ENCODE assay signal across 19 cellular contexts in the genomic region with DNA sequence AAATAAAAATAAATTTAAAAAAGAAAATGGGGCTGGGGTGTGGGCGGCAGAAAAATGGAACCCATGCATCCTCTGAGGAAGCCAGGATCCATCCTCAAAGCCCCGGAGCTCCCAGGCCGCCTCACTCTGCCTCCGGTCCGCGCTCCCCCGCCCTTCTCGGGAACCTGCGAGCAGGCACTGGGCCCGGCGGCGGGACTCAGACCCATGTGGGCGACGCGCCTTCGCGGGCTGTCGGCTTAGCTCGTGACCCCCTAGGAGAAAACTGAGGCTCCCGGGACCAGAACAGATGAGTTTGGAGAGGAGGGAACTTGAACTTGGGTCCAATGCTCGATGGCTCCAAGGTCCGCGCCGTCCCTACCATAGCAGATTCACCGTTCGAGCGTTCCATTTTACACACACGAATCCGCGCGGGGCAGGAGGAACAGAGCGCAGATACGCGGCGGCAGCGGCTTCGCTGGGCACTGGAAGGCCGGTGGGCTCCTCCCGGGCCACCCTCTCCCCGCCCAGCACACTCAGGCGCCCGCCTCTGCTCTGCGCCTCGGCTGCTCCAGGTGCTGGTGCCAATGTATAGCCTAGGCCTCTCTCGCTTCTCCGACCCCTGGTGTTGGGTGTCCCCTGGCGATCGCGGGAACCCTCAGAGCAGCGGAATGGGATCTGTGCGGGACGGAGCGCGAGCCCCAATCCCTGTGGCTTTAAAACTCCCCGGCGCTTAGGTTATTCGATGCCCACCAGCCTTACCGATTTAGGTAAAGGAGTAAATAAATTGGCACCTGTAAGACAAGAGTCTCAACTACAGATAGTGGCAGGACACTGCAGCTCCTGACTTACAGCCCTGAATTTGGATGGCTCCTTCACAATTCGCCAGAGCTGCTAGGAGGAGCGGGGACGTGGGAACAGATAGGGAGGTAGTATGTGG. TPM values are rescaled to one million over a fixed set of nuclear protein-coding genes. Genes with fewer than 3 reads are reported as not detected.
DNase-seq lines count a peak whose midpoint lies in the region; ATAC-seq, FAIRE-seq and TF ChIP-seq lines count a peak whose summit lies in the region.
"Had no signal": no experiment of that assay in that cellular context is flagged by ENCODE, and none has a peak within 500 bp of the region (broad histone marks: within the 10 kb centered on the region; RNA-seq: fewer than 3 reads in every experiment).

No MANE protein-coding gene starts in this region.

- no peak for DNase-seq in activated CD4-positive, alpha-beta T cell treated with anti-CD3 and anti-CD28 coated beads, Interleukin-2, amount 10 ng/mL, durations not matched to agents 24 days and 14 days
- DNase-seq in activated CD4-positive, alpha-beta T cell treated with anti-CD3 and anti-CD28 coated beads for 4 hours = no peak
- DNase-seq in bronchial epithelial cell (ENCODE audit: low read depth) = no peak
- no peak for DNase-seq in keratinocyte (ENCODE audit: low read depth, low spot score)
- DNase-seq in suprapubic skin (ENCODE audit: low spot score in 2 of 2) = no peak
- no peak for DNase-seq in mesenteric fat pad (ENCODE audit: low spot score)
- DNase-seq in activated naive CD4-positive, alpha-beta T cell treated with Interleukin-2 at 50 U/mL for 16 hours = no peak
- DNase-seq: NCI-H1092 treated with DMSO at 0.1 percent for 48 hours, posterior cingulate gyrus, T-helper 17 cell had no signal

- H3K36me3 ChIP-seq in bronchial epithelial cell (ENCODE audit: control insufficient read depth, insufficient read depth, low read length) = no peaks in the 10 kb centered on the region
- no peaks in the 10 kb centered on the region for H3K36me3 ChIP-seq in keratinocyte (ENCODE audit: control insufficient read depth in 2 of 2, extremely low read depth in 1 of 2, insufficient read depth in 2 of 2, low read length in 2 of 2)
- H3K36me3 ChIP-seq in suprapubic skin = no peaks in the 10 kb centered on the region

- intact Hi-C loops in activated CD4-positive, alpha-beta T cell treated with anti-CD3 and anti-CD28 coated beads, Interleukin-2, amount 10 ng/mL, durations not matched to agents 24 days and 14 days (cut with micrococcal nuclease) = no loop called here

- H3K4me3 ChIP-seq in bronchial epithelial cell (ENCODE audit: low read depth, low read length) (peak overlapping the region; percentile 12), keratinocyte (ENCODE audit: control insufficient read depth in 2 of 3, extremely low read depth in 1 of 3, insufficient read depth in 2 of 3, low read depth in 1 of 3, low read length in 3 of 3) (peak overlapping the region in 1 of 3 experiments; percentile 34), suprapubic skin (peak overlapping the region; percentile 8)
- H3K4me3 ChIP-seq: lung had no signal

- peaks cover 7% of the 10 kb centered on the region for H3K36me3 Mint-ChIP-seq in activated CD4-positive, alpha-beta T cell treated with anti-CD3 and anti-CD28 coated beads, Interleukin-2, amount 10 ng/mL, durations not matched to agents 24 days and 14 days (ENCODE audit: low read depth)

- peak overlapping the region; percentile 62 for H3K4me3 Mint-ChIP-seq in activated CD4-positive, alpha-beta T cell treated with anti-CD3 and anti-CD28 coated beads, Interleukin-2, amount 10 ng/mL, durations not matched to agents 24 days and 14 days

- H3K4me2 ChIP-seq in keratinocyte (ENCODE audit: control insufficient read depth, extremely low read depth, insufficient read depth, low read depth, low read length) = peak overlapping the region; percentile 48

- no peak overlapping the region for H3K27ac Mint-ChIP-seq in activated CD4-positive, alpha-beta T cell treated with anti-CD3 and anti-CD28 coated beads, Interleukin-2, amount 10 ng/mL, durations not matched to agents 24 days and 14 days
- H3K27ac Mint-ChIP-seq: activated naive CD8-positive, alpha-beta T cell; T-helper 17 cell had no signal

- H3K9me1 ChIP-seq in keratinocyte (ENCODE audit: control insufficient read depth, extremely low read depth, insufficient read depth, low read length) = no peaks in the 10 kb centered on the region

- no peaks in the 10 kb centered on the region for H4K20me1 ChIP-seq in keratinocyte (ENCODE audit: control insufficient read depth, extremely low read depth, insufficient read depth, low read length)

- dilution Hi-C loops in keratinocyte (cut with MboI; ENCODE audit: extremely low pct_ligation_motif_present, low sequenced_read_pairs) = no loop called here

- TF ChIP-seq POLR2A in suprapubic skin (IDR thresholded peaks at IDR 0.05) = no peak

- peaks cover 59% of the 10 kb centered on the region for H3K27me3 Mint-ChIP-seq in activated CD4-positive, alpha-beta T cell treated with anti-CD3 and anti-CD28 coated beads, Interleukin-2, amount 10 ng/mL, durations not matched to agents 24 days and 14 days

- TF ChIP-seq CTCF in bronchial epithelial cell (IDR thresholded peaks at IDR 0.05; ENCODE audit: insufficient read depth, low read length, severe bottlenecking) = no peak
- TF ChIP-seq CTCF in keratinocyte (optimal IDR thresholded peaks at IDR 0.05 in 1 of 3, IDR thresholded peaks at IDR 0.05 in 1 of 3, conservative IDR thresholded peaks at IDR 0.05 in 1 of 3; ENCODE audit: extremely low read depth in 1 of 3, insufficient read depth in 2 of 3, low read length in 3 of 3) = no peak
- no peak for TF ChIP-seq CTCF in suprapubic skin (IDR thresholded peaks at IDR 0.05)

- H3K4me1 ChIP-seq in keratinocyte (ENCODE audit: control insufficient read depth, extremely low read depth, insufficient read depth, low read length) (peaks cover 4% of the 10 kb centered on the region), suprapubic skin (peaks cover 11% of the 10 kb centered on the region)

- no peak for ATAC-seq in HG03196 (IDR thresholded peaks at IDR 0.05; ENCODE audit: unreplicated experiment)
- ATAC-seq: Panc1, T-helper 17 cell had no signal

- H3K27ac ChIP-seq in keratinocyte (ENCODE audit: control insufficient read depth, insufficient read depth, low read length) (no peak overlapping the region), suprapubic skin (no peak overlapping the region)

- no peak for TF ChIP-seq EP300 in suprapubic skin (IDR thresholded peaks at IDR 0.05)

- peak overlapping the region; percentile 37 for H2AFZ ChIP-seq in keratinocyte (ENCODE audit: control insufficient read depth, low read length)

- H3K27me3 ChIP-seq in bronchial epithelial cell (ENCODE audit: control insufficient read depth, insufficient read depth, low read length) (peaks cover 5% of the 10 kb centered on the region), keratinocyte (ENCODE audit: control insufficient read depth, extremely low read depth, insufficient read depth, low read length) (peaks cover 27% of the 10 kb centered on the region), suprapubic skin (peaks cover 27% of the 10 kb centered on the region)

- WGBS in suprapubic skin = 14% methylated on average over 50 of the region's 61 CpGs

- H3K9me3 Mint-ChIP-seq in activated CD4-positive, alpha-beta T cell treated with anti-CD3 and anti-CD28 coated beads, Interleukin-2, amount 10 ng/mL, durations not matched to agents 24 days and 14 days = peaks cover 18% of the 10 kb centered on the region

- no peaks in the 10 kb centered on the region for H3K79me2 ChIP-seq in keratinocyte (ENCODE audit: control insufficient read depth, insufficient read depth, low read length)

- FAIRE-seq in bronchial epithelial cell (lab: Jason Lieb, UNC) (no peak), keratinocyte (lab: Jason Lieb, UNC) (no peak)
- FAIRE-seq: H54 had no signal

- H3K9me3 ChIP-seq in keratinocyte (ENCODE audit: control insufficient read depth, low read depth, low read length) = no peaks in the 10 kb centered on the region
- peaks cover 7% of the 10 kb centered on the region for H3K9me3 ChIP-seq in suprapubic skin

- peaks cover 10% of the 10 kb centered on the region for H3K4me1 Mint-ChIP-seq in activated CD4-positive, alpha-beta T cell treated with anti-CD3 and anti-CD28 coated beads, Interleukin-2, amount 10 ng/mL, durations not matched to agents 24 days and 14 days

- H3K9ac ChIP-seq in keratinocyte (ENCODE audit: control insufficient read depth, extremely low read depth, insufficient read depth, low read length) = no peak overlapping the region

RNA-seq across cellular contexts. Expression of a gene that starts 39.2 kb away (rescaled TPM):
- total RNA-seq in activated CD4-positive, alpha-beta T cell treated with anti-CD3 and anti-CD28 coated beads, Interleukin-2, amount 10 ng/mL, durations not matched to agents 24 days and 14 days = not detected in 2 replicates
- total RNA-seq in bronchial epithelial cell = not detected in 2 replicates
- not detected in 3 replicates for polyA plus RNA-seq in keratinocyte
- polyA plus RNA-seq in keratinocyte (2011; ENCODE audit: low read depth) = not detected
- polyA plus RNA-seq in keratinocyte (2011; cell fraction: cytosol; rRNA removed) = not detected in 2 replicates
- not detected in 2 replicates for polyA plus RNA-seq in keratinocyte (2011; cell fraction: nucleus; rRNA removed)
- not detected in 2 replicates for polyA plus RNA-seq in keratinocyte (2012; ENCODE audit: low replicate concordance)
- polyA minus RNA-seq in keratinocyte = not detected in 3 replicates
- polyA minus RNA-seq in keratinocyte (2011; cell fraction: cytosol; rRNA and poly(A)+ RNA removed) = not detected
- not detected in 2 replicates for polyA minus RNA-seq in keratinocyte (2011; cell fraction: nucleus; rRNA and poly(A)+ RNA removed)
- total RNA-seq in suprapubic skin = not detected
- total RNA-seq in mesenteric fat pad = not detected
- total RNA-seq: A172; activated CD8-positive, alpha-beta memory T cell treated with anti-CD3 and anti-CD28 coated beads for 36 hours; HT1080; lung; T-helper 17 cell; temporal lobe had no signal
- polyA plus RNA-seq: lung had no signal

RNA-seq across cellular contexts. Expression of a gene that starts 47.6 kb away (rescaled TPM):
- total RNA-seq in activated CD4-positive, alpha-beta T cell treated with anti-CD3 and anti-CD28 coated beads, Interleukin-2, amount 10 ng/mL, durations not matched to agents 24 days and 14 days = not detected in 2 replicates
- total RNA-seq in bronchial epithelial cell = not detected in 2 replicates
- polyA plus RNA-seq in keratinocyte = not detected in 3 replicates
- not detected for polyA plus RNA-seq in keratinocyte (2011; ENCODE audit: low read depth)
- not detected in 2 replicates for polyA plus RNA-seq in keratinocyte (2011; cell fraction: cytosol; rRNA removed)
- polyA plus RNA-seq in keratinocyte (2011; cell fraction: nucleus; rRNA removed) = not detected in 2 replicates
- polyA plus RNA-seq in keratinocyte (2012; ENCODE audit: low replicate concordance) = not detected in 2 replicates
- polyA minus RNA-seq in keratinocyte = not detected in 3 replicates
- not detected for polyA minus RNA-seq in keratinocyte (2011; cell fraction: cytosol; rRNA and poly(A)+ RNA removed)
- not detected in 2 replicates for polyA minus RNA-seq in keratinocyte (2011; cell fraction: nucleus; rRNA and poly(A)+ RNA removed)
- total RNA-seq in suprapubic skin = not detected
- total RNA-seq in mesenteric fat pad = not detected
- total RNA-seq: A172; activated CD8-positive, alpha-beta memory T cell treated with anti-CD3 and anti-CD28 coated beads for 36 hours; HT1080; lung; T-helper 17 cell had no signal
- polyA plus RNA-seq: lung had no signal

RNA-seq across cellular contexts. Expression of a gene that starts 51.8 kb away (rescaled TPM):
- 5.1 and 5.2 TPM in 2 replicates for total RNA-seq in activated CD4-positive, alpha-beta T cell treated with anti-CD3 and anti-CD28 coated beads, Interleukin-2, amount 10 ng/mL, durations not matched to agents 24 days and 14 days
- total RNA-seq in bronchial epithelial cell (1.3 and 1.7 TPM in 2 replicates), suprapubic skin (not detected), mesenteric fat pad (0.35 TPM)
- 0.52 to 1.0 TPM (median 0.55 TPM) in 3 replicates for polyA plus RNA-seq in keratinocyte
- polyA plus RNA-seq in keratinocyte (2011; ENCODE audit: low read depth) = not detected
- polyA plus RNA-seq in keratinocyte (2011; cell fraction: cytosol; rRNA removed) = 0.63 and 0.73 TPM in 2 replicates
- 0.72 and 1.5 TPM in 2 replicates for polyA plus RNA-seq in keratinocyte (2011; cell fraction: nucleus; rRNA removed)
- polyA plus RNA-seq in keratinocyte (2012; ENCODE audit: low replicate concordance) = 0.50 and 0.65 TPM in 2 replicates
- 1.7 to 2.1 TPM (median 1.9 TPM) in 3 replicates for polyA minus RNA-seq in keratinocyte
- polyA minus RNA-seq in keratinocyte (2011; cell fraction: cytosol; rRNA and poly(A)+ RNA removed) = not detected
- 0.21 and 1.2 TPM in 2 replicates for polyA minus RNA-seq in keratinocyte (2011; cell fraction: nucleus; rRNA and poly(A)+ RNA removed)

RNA-seq across cellular contexts. Expression of a gene that starts 54.9 kb away (rescaled TPM):
- 0.47 TPM in 2 replicates for total RNA-seq in activated CD4-positive, alpha-beta T cell treated with anti-CD3 and anti-CD28 coated beads, Interleukin-2, amount 10 ng/mL, durations not matched to agents 24 days and 14 days
- total RNA-seq in bronchial epithelial cell = not detected in 2 replicates
- 0.08 TPM in 1 of 3 replicates, not detected in the others for polyA plus RNA-seq in keratinocyte
- not detected for polyA plus RNA-seq in keratinocyte (2011; ENCODE audit: low read depth)
- 0.13 TPM in 1 of 2 replicates, not detected in the other for polyA plus RNA-seq in keratinocyte (2011; cell fraction: cytosol; rRNA removed)
- polyA plus RNA-seq in keratinocyte (2011; cell fraction: nucleus; rRNA removed) = not detected in 2 replicates
- 0.16 TPM in 1 of 2 replicates, not detected in the other for polyA plus RNA-seq in keratinocyte (2012; ENCODE audit: low replicate concordance)
- not detected in 3 replicates for polyA minus RNA-seq in keratinocyte
- not detected for polyA minus RNA-seq in keratinocyte (2011; cell fraction: cytosol; rRNA and poly(A)+ RNA removed)
- not detected in 2 replicates for polyA minus RNA-seq in keratinocyte (2011; cell fraction: nucleus; rRNA and poly(A)+ RNA removed)
- total RNA-seq in suprapubic skin = under 1 TPM in 1 of 4 donors, not detected in 3; 0.87 TPM
- not detected for total RNA-seq in mesenteric fat pad
- total RNA-seq: A172, HT1080, temporal lobe had no signal
